8 cellular contexts compared by ENCODE assay signal in genomic region chr4:111283066-111283677, GRCh38.
A peak's percentile ranks its signal among the peaks of the same experiment; 100 is the strongest.
DNase-seq lines count a peak whose midpoint lies in the region.

No MANE protein-coding gene starts in this region.

- peak; percentile 3 for DNase-seq in NCI-H1105 (lab: John Stamatoyannopoulos, UW)
- no peak for DNase-seq in NCI-H1105 treated with DMSO at 0.1 percent for 48 hours (lab: John Stamatoyannopoulos, UW)
- peak; percentile 32 for DNase-seq in H4 (ENCODE audit: low spot score)
- DNase-seq in NCI-H1694 treated with DMSO at 0.1 percent for 48 hours (lab: John Stamatoyannopoulos, UW): peak; percentile 34
- DNase-seq in activated CD8-positive, alpha-beta memory T cell treated with anti-CD3 and anti-CD28 coated beads for 48 hours (ENCODE audit: low read depth in 2 of 3, low spot score in 2 of 3): peak in 2 of 3 experiments; percentile 5 to 18
- peak; percentile 20 for DNase-seq in globus pallidus (ENCODE audit: low spot score)
- peak; percentile 7 for DNase-seq in putamen (ENCODE audit: low spot score)
- no peak for DNase-seq in ureter (ENCODE audit: low spot score)

Comparison
In these comparisons a context has a peak if more than half of its experiments do, and no peak if none do; other contexts are left out.
1. DNase-seq: peak in NCI-H1105 (single experiment), H4 (single experiment), NCI-H1694 treated with DMSO at 0.1 percent for 48 hours (single experiment), activated CD8-positive, alpha-beta memory T cell treated with anti-CD3 and anti-CD28 coated beads for 48 hours (2 of 3), globus pallidus (single experiment) and putamen (single experiment); none in NCI-H1105 treated with DMSO at 0.1 percent for 48 hours (single experiment) and ureter (single experiment).